1 cellular context compared by ENCODE assay signal in the genomic region with DNA sequence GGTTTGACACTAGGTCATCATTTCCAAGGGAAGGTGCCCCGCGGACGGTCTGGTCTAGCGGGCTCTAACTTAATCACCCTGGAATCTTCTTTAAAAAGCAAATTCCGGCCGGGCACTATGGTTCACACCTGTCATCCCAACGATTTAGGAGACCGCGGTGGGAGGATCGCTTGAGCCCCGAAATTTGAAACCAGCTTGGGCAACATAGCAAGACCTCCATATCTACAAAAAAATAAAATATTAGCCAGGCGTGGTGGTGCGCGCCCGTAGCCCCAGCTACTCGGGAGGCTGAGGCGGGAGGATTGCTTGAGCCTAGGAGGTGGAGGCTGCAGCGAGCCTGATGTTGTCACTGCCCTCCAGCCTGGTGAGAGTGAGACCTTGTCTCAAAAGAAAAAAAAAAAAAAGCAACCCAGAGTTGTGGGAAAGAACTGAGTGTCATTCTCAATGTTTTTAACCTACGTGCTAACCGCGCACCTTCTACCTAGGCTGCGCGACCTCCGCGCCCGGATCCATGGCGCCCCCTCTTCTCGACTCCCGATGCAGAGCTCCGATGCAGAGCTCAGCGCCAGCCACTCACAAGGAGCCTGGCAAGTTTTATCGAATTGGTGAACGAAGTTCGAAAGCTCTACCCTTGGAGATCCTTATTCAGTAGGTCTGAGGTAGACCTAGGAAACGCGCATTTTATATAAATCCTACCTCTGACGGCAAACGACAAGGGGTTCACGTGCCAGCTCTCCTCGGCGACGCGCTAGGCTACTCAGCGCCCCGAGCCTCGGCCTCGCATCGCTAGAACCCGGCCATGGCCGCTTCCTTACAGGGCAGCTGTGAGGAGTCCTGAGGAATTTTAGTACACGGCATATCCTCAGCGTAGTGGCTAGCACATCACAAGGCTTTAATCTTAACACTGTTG.
TF ChIP-seq lines count a peak whose summit lies in the region.

No MANE protein-coding gene starts in this region.

TF ChIP-seq in HepG2, 621 proteins besides CTCF, POLR2A, EP300 and RAD21 (continued from another document and continues in another):
- TF ChIP-seq, protein P1, sequence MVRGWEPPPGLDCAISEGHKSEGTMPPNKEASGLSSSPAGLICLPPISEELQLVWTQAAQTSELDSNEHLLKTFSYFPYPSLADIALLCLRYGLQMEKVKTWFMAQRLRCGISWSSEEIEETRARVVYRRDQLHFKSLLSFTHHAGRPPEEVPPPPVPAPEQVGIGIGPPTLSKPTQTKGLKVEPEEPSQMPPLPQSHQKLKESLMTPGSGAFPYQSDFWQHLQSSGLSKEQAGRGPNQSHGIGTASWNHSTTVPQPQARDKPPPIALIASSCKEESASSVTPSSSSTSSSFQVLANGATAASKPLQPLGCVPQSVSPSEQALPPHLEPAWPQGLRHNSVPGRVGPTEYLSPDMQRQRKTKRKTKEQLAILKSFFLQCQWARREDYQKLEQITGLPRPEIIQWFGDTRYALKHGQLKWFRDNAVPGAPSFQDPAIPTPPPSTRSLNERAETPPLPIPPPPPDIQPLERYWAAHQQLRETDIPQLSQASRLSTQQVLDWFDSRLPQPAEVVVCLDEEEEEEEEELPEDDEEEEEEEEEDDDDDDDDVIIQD (CRISPR knock-in tag; IDR thresholded peaks at IDR 0.05; ENCODE audit: low read depth): no peak
- TF ChIP-seq ZNF792 (CRISPR knock-in tag; IDR thresholded peaks at IDR 0.05): no peak
- TF ChIP-seq FLYWCH1 (CRISPR knock-in tag; IDR thresholded peaks at IDR 0.05): no peak
- no peak for TF ChIP-seq JDP2 (CRISPR knock-in tag; IDR thresholded peaks at IDR 0.05; ENCODE audit: borderline replicate concordance)
- TF ChIP-seq RNF2 (conservative IDR thresholded peaks at IDR 0.05; ENCODE audit: low read depth): peak; percentile 66; the same call in 1 of the 2 replicates
- peak; percentile 41; the same call in 1 of the 2 replicates for TF ChIP-seq FOXO1 (CRISPR knock-in tag; IDR thresholded peaks at IDR 0.05)
- TF ChIP-seq KDM2A (CRISPR knock-in tag; IDR thresholded peaks at IDR 0.05; ENCODE audit: borderline replicate concordance, low read depth): peak; percentile 23; the same call in 1 of the 2 replicates
- no peak for TF ChIP-seq ZNF570 (CRISPR knock-in tag; IDR thresholded peaks at IDR 0.05; ENCODE audit: borderline replicate concordance)
- TF ChIP-seq ASH2L (IDR thresholded peaks at IDR 0.05; ENCODE audit: insufficient read length, low read depth, low read length): no peak
- TF ChIP-seq RARA (CRISPR knock-in tag; IDR thresholded peaks at IDR 0.05): no peak
- no peak for TF ChIP-seq RFXANK (CRISPR knock-in tag; IDR thresholded peaks at IDR 0.05)
- no peak for TF ChIP-seq ZBTB43 (CRISPR knock-in tag; conservative IDR thresholded peaks at IDR 0.05)
- TF ChIP-seq NFIB (CRISPR knock-in tag; IDR thresholded peaks at IDR 0.05; ENCODE audit: borderline replicate concordance): no peak
- TF ChIP-seq KLF16 (CRISPR knock-in tag; IDR thresholded peaks at IDR 0.05): no peak
- peak; percentile 69; the same call in 1 of the 2 replicates for TF ChIP-seq AHR (CRISPR knock-in tag; IDR thresholded peaks at IDR 0.05)
- no peak for TF ChIP-seq GTF2F1 (IDR thresholded peaks at IDR 0.05; ENCODE audit: low read length)
- no peak for TF ChIP-seq AGO1 (IDR thresholded peaks at IDR 0.05; ENCODE audit: low read depth, low read length, poor library complexity, severe bottlenecking)
- no peak for TF ChIP-seq ZNF772 (CRISPR knock-in tag; IDR thresholded peaks at IDR 0.05)
- no peak for TF ChIP-seq SUZ12 (IDR thresholded peaks at IDR 0.05; ENCODE audit: low read depth, low read length)
- TF ChIP-seq ZZZ3 (CRISPR knock-in tag; IDR thresholded peaks at IDR 0.05; ENCODE audit: borderline replicate concordance): no peak
- TF ChIP-seq NCOA2 (CRISPR knock-in tag; IDR thresholded peaks at IDR 0.05): no peak
- TF ChIP-seq MTA1 (CRISPR knock-in tag; IDR thresholded peaks at IDR 0.05; ENCODE audit: borderline replicate concordance): peak; percentile 50; the same call in 1 of the 2 replicates
- no peak for TF ChIP-seq TSC22D2 (CRISPR knock-in tag; IDR thresholded peaks at IDR 0.05; ENCODE audit: borderline replicate concordance)
- TF ChIP-seq ATM (IDR thresholded peaks at IDR 0.05; ENCODE audit: borderline replicate concordance): no peak
- no peak for TF ChIP-seq ZNF333 (CRISPR knock-in tag; IDR thresholded peaks at IDR 0.05; ENCODE audit: borderline replicate concordance)
- TF ChIP-seq ATF7 (IDR thresholded peaks at IDR 0.05): no peak
- TF ChIP-seq ATF7 (CRISPR knock-in tag; IDR thresholded peaks at IDR 0.05): no peak
- TF ChIP-seq, protein P2, sequence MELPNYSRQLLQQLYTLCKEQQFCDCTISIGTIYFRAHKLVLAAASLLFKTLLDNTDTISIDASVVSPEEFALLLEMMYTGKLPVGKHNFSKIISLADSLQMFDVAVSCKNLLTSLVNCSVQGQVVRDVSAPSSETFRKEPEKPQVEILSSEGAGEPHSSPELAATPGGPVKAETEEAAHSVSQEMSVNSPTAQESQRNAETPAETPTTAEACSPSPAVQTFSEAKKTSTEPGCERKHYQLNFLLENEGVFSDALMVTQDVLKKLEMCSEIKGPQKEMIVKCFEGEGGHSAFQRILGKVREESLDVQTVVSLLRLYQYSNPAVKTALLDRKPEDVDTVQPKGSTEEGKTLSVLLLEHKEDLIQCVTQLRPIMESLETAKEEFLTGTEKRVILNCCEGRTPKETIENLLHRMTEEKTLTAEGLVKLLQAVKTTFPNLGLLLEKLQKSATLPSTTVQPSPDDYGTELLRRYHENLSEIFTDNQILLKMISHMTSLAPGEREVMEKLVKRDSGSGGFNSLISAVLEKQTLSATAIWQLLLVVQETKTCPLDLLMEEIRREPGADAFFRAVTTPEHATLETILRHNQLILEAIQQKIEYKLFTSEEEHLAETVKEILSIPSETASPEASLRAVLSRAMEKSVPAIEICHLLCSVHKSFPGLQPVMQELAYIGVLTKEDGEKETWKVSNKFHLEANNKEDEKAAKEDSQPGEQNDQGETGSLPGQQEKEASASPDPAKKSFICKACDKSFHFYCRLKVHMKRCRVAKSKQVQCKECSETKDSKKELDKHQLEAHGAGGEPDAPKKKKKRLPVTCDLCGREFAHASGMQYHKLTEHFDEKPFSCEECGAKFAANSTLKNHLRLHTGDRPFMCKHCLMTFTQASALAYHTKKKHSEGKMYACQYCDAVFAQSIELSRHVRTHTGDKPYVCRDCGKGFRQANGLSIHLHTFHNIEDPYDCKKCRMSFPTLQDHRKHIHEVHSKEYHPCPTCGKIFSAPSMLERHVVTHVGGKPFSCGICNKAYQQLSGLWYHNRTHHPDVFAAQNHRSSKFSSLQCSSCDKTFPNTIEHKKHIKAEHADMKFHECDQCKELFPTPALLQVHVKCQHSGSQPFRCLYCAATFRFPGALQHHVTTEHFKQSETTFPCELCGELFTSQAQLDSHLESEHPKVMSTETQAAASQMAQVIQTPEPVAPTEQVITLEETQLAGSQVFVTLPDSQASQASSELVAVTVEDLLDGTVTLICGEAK (IDR thresholded peaks at IDR 0.05): no peak
- TF ChIP-seq, protein P2 (CRISPR knock-in tag; IDR thresholded peaks at IDR 0.05): peak; percentile 21; the same call in 1 of the 2 replicates
- TF ChIP-seq, protein P3, sequence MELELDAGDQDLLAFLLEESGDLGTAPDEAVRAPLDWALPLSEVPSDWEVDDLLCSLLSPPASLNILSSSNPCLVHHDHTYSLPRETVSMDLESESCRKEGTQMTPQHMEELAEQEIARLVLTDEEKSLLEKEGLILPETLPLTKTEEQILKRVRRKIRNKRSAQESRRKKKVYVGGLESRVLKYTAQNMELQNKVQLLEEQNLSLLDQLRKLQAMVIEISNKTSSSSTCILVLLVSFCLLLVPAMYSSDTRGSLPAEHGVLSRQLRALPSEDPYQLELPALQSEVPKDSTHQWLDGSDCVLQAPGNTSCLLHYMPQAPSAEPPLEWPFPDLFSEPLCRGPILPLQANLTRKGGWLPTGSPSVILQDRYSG (CRISPR knock-in tag; IDR thresholded peaks at IDR 0.05): no peak
- TF ChIP-seq MED13 (CRISPR knock-in tag; IDR thresholded peaks at IDR 0.05): no peak
- TF ChIP-seq NFYC (CRISPR knock-in tag; IDR thresholded peaks at IDR 0.05): no peak
- TF ChIP-seq ZNF678 (CRISPR knock-in tag; IDR thresholded peaks at IDR 0.05): no peak
- peak; percentile 70; the same call in 1 of the 2 replicates for TF ChIP-seq TEAD2 (CRISPR knock-in tag; IDR thresholded peaks at IDR 0.05)
- TF ChIP-seq E2F5 (CRISPR knock-in tag; conservative IDR thresholded peaks at IDR 0.05): 0 out of 2 replicates have a peak, but pooled peaks have one; percentile 10
- no peak for TF ChIP-seq KLF12 (CRISPR knock-in tag; IDR thresholded peaks at IDR 0.05; ENCODE audit: borderline replicate concordance)
- no peak for TF ChIP-seq SCMH1 (CRISPR knock-in tag; IDR thresholded peaks at IDR 0.05; ENCODE audit: borderline replicate concordance)
- no peak for TF ChIP-seq RFX3 (CRISPR knock-in tag; IDR thresholded peaks at IDR 0.05)
- no peak for TF ChIP-seq GABPB1 (CRISPR knock-in tag; IDR thresholded peaks at IDR 0.05)
- no peak for TF ChIP-seq ZNF546 (CRISPR knock-in tag; conservative IDR thresholded peaks at IDR 0.05)
- peak; percentile 27; the same call in 1 of the 2 replicates for TF ChIP-seq KDM5B (CRISPR knock-in tag; IDR thresholded peaks at IDR 0.05; ENCODE audit: borderline replicate concordance)
- TF ChIP-seq, protein P4, sequence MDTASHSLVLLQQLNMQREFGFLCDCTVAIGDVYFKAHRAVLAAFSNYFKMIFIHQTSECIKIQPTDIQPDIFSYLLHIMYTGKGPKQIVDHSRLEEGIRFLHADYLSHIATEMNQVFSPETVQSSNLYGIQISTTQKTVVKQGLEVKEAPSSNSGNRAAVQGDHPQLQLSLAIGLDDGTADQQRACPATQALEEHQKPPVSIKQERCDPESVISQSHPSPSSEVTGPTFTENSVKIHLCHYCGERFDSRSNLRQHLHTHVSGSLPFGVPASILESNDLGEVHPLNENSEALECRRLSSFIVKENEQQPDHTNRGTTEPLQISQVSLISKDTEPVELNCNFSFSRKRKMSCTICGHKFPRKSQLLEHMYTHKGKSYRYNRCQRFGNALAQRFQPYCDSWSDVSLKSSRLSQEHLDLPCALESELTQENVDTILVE (CRISPR knock-in tag; IDR thresholded peaks at IDR 0.05): no peak
- TF ChIP-seq ZNF253 (CRISPR knock-in tag; IDR thresholded peaks at IDR 0.05; ENCODE audit: borderline replicate concordance): no peak
- 0 out of 2 replicates have a peak, but pooled peaks have one; percentile 13 for TF ChIP-seq SIX4 (CRISPR knock-in tag; IDR thresholded peaks at IDR 0.05)
- TF ChIP-seq E2F2 (CRISPR knock-in tag; IDR thresholded peaks at IDR 0.05; ENCODE audit: borderline replicate concordance): no peak
- no peak for TF ChIP-seq MAF1 (CRISPR knock-in tag; IDR thresholded peaks at IDR 0.05; ENCODE audit: borderline replicate concordance)
- peak; percentile 12; the same call in 1 of the 2 replicates for TF ChIP-seq ZNF891 (CRISPR knock-in tag; IDR thresholded peaks at IDR 0.05)
- 0 out of 2 replicates have a peak, but pooled peaks have one; percentile 38 for TF ChIP-seq GFI1 (CRISPR knock-in tag; IDR thresholded peaks at IDR 0.05; ENCODE audit: borderline replicate concordance)
